In the genomic region with DNA sequence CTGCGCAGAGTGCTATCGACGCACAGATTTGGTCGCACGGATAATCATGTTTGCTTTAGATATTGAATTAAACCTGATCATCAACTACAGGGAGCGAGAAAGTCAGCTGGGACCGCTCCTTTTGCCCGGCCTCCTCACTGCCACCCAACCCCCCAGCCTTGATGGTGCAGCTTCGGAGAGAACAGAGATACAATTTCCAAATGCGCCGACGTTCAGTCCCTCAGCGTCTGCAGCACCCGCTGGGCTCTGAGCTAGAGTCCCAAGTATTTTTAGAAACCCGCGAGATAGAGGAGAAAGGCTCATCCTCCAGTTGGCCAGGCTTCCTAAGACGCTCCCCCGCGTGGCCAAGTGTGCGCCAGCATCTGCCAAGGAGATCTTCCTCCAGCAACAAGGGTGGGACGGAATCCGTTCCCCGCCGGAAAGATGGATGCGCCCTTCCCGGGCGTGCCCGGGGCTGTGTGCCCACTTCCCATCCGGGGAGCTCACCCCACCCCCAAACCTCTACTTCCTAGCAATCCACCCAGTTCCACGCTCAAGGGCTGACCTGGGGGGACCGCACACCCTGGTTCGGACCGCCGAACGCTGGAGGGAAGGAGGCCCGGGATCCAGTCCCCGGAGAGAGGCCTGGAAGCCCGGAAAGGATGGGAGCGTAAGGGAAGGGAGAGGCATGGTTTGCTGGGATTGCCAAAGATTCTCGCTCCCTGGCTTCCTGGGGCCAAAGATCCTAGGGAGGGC, we compare ENCODE assay signal across 8 cellular contexts. TPM values are rescaled to one million over a fixed set of nuclear protein-coding genes. Genes with fewer than 3 reads are reported as not detected.
DNase-seq lines count a peak whose midpoint lies in the region; ATAC-seq, FAIRE-seq and TF ChIP-seq lines count a peak whose summit lies in the region.

No MANE protein-coding gene starts in this region.

- TF ChIP-seq POLR2A in endothelial cell of umbilical vein (IDR thresholded peaks at IDR 0.05; ENCODE audit: low read depth, low read length), result no peak

- no peak for TF ChIP-seq CTCF in endothelial cell of umbilical vein (IDR thresholded peaks at IDR 0.05; ENCODE audit: extremely low read depth in 1 of 2, insufficient read depth in 1 of 2, low read depth in 1 of 2, low read length in 2 of 2)

- H3K9ac ChIP-seq in endothelial cell of umbilical vein (replicated peaks; ENCODE audit: extremely low read depth, insufficient read depth, low read length), result no peak overlapping the region

- CTCF ChIA-PET in endothelial cell of umbilical vein (lab: Charles Lee), result interaction anchor here (1.2 to 12.0 kb wide), 3 partner anchors 8 to 672 kb away, joined by 3 to 443 read pairs (median 3); no protein-coding TSS in a partner anchor

- H3K9me1 ChIP-seq in endothelial cell of umbilical vein (replicated peaks; ENCODE audit: control insufficient read depth, extremely low read depth, insufficient read depth, low read length), result no peaks in the 10 kb centered on the region

- no peak for ATAC-seq in HG03469 (IDR thresholded peaks at IDR 0.05; ENCODE audit: unreplicated experiment)

- no peaks in the 10 kb centered on the region for H4K20me1 ChIP-seq in endothelial cell of umbilical vein (replicated peaks; ENCODE audit: control insufficient read depth, extremely low read depth, insufficient read depth, low read length)

- H3K36me3 ChIP-seq in endothelial cell of umbilical vein (ENCODE audit: control insufficient read depth in 2 of 2, extremely low read depth in 1 of 2, insufficient read depth in 2 of 2, low read length in 2 of 2), result no peaks in the 10 kb centered on the region

- BruUV-seq in endothelial cell of umbilical vein (replicated peaks; lab: Mats Ljungman, UMichigan), result no TSS peak

- dilution Hi-C loops in endothelial cell of umbilical vein (cut with MboI; ENCODE audit: extremely low pct_ligation_motif_present, low sequenced_read_pairs), result no loop called here

- H3K27ac ChIP-seq in endothelial cell of umbilical vein (ENCODE audit: insufficient read depth, low read depth, low read length), result no peak overlapping the region

- FAIRE-seq in endothelial cell of umbilical vein (lab: Jason Lieb, UNC), result no peak

- POLR2A ChIA-PET in endothelial cell of umbilical vein (lab: Charles Lee), result no interaction called here

- H3K4me2 ChIP-seq in endothelial cell of umbilical vein (ENCODE audit: insufficient read depth, low read length), result no peak overlapping the region

- peaks cover 15% of the 10 kb centered on the region for H3K4me1 ChIP-seq in endothelial cell of umbilical vein (ENCODE audit: control insufficient read depth, extremely low read depth, insufficient read depth, low read length)

- H3K4me3 ChIP-seq in endothelial cell of umbilical vein (replicated peaks in 1 of 3; ENCODE audit: insufficient read depth in 1 of 3, low read depth in 1 of 3, low read length in 3 of 3), result no peak overlapping the region

- no peaks in the 10 kb centered on the region for H3K79me2 ChIP-seq in endothelial cell of umbilical vein (ENCODE audit: control insufficient read depth, insufficient read depth, low read length)

- intact Hi-C loops in endothelial cell of umbilical vein (cut with micrococcal nuclease), result loop anchor here (2.0 to 5.0 kb wide), 3 partner anchors 112 to 412 kb away; partner anchors contain the start of genes KIZ and NKX2-4

- DNase-seq in D341Med (ENCODE audit: low spot score), result peak; percentile 62
- DNase-seq in MV-4-11 (lab: John Stamatoyannopoulos, UW), result peak; percentile 36
- DNase-seq in endothelial cell of umbilical vein (ENCODE audit: low read depth, low spot score), result no peak
- peak; percentile 57 for DNase-seq in pons (ENCODE audit: low spot score)
- DNase-seq in NCI-H2081 treated with DMSO at 0.1 percent for 48 hours (lab: John Stamatoyannopoulos, UW), result no peak
- DNase-seq in DMS79 treated with DMSO at 0.1 percent for 48 hours (lab: John Stamatoyannopoulos, UW), result no peak
- no peak for DNase-seq in DMS53 treated with DMSO at 0.1 percent for 48 hours (lab: John Stamatoyannopoulos, UW; ENCODE audit: unreplicated experiment)

- no peaks in the 10 kb centered on the region for H3K9me3 ChIP-seq in endothelial cell of umbilical vein (replicated peaks; ENCODE audit: control insufficient read depth, insufficient read depth, low read length)

- H3K27me3 ChIP-seq in endothelial cell of umbilical vein (ENCODE audit: control insufficient read depth in 2 of 2, insufficient read depth in 2 of 2, low read length in 2 of 2), result peaks cover 71 to 80% of the 10 kb centered on the region in 2 experiments

- H2AFZ ChIP-seq in endothelial cell of umbilical vein (ENCODE audit: low read depth, low read length), result no peak overlapping the region

TF ChIP-seq in endothelial cell of umbilical vein, 7 proteins besides CTCF, POLR2A, EP300 and RAD21:
- peak; percentile 81 for TF ChIP-seq EZH2 (IDR thresholded peaks at IDR 0.05; ENCODE audit: borderline replicate concordance, low read depth, low read length, severe bottlenecking)
- no peak for TF ChIP-seq MAX (IDR thresholded peaks at IDR 0.05; ENCODE audit: insufficient read depth, insufficient read length)

RNA-seq across cellular contexts. Expression of gene NKX2-2, which starts 4.1 kb away (rescaled TPM):
- not detected in 2 replicates for total RNA-seq in endothelial cell of umbilical vein
- polyA plus RNA-seq in endothelial cell of umbilical vein, result not detected in 2 replicates
- polyA plus RNA-seq in endothelial cell of umbilical vein (2011; cell fraction: cytosol; rRNA removed), result not detected in 2 replicates
- polyA plus RNA-seq in endothelial cell of umbilical vein (2011; cell fraction: nucleus; rRNA removed), result not detected in 2 replicates
- not detected in 2 replicates for polyA plus RNA-seq in endothelial cell of umbilical vein (2012)
- not detected in 2 replicates for polyA minus RNA-seq in endothelial cell of umbilical vein
- polyA minus RNA-seq in endothelial cell of umbilical vein (2011; cell fraction: cytosol; rRNA and poly(A)+ RNA removed), result not detected
- polyA minus RNA-seq in endothelial cell of umbilical vein (2011; cell fraction: nucleus; rRNA and poly(A)+ RNA removed), result not detected in 2 replicates

Comparison
In these comparisons a context has a peak if more than half of its experiments do, and no peak if none do; other contexts are left out.
1. DNase-seq: peak in D341Med (single experiment), MV-4-11 (single experiment) and pons (single experiment); none in endothelial cell of umbilical vein (single experiment), NCI-H2081 treated with DMSO at 0.1 percent for 48 hours (single experiment), DMS79 treated with DMSO at 0.1 percent for 48 hours (single experiment) and DMS53 treated with DMSO at 0.1 percent for 48 hours (single experiment).